ENCODE assay signal across 2 cellular contexts in the genomic region with DNA sequence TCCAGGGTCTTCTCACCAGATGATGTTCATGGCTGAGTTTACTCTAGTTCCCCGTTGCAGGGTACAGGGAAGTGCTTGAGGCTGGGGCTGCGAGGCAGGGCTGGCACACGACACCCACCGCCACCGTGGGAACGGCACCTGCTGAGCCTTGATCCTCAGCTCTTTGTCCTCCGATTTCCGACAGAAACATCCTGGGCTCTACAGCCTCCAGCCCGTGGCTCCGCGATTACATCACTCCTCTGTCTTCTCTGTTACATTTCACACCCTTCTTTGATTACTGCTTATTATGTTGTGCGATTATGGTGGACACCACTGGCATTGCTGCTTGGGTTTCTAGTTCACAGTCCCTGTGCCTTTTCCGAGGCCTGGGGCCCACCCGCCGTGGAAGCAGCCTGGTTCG.
TF ChIP-seq lines count a peak whose summit lies in the region.

No MANE protein-coding gene starts in this region.

TF ChIP-seq in HepG2, 621 proteins besides CTCF, POLR2A, EP300 and RAD21:
- no peak for TF ChIP-seq HMG20A (CRISPR knock-in tag; IDR thresholded peaks at IDR 0.05; ENCODE audit: borderline replicate concordance)
- TF ChIP-seq CEBPB (IDR thresholded peaks at IDR 0.05; ENCODE audit: borderline replicate concordance, low read depth, low read length), result 0 out of 2 replicates have a peak, but pooled peaks have one; percentile 5

TF ChIP-seq in GM12891, 5 proteins besides CTCF, POLR2A, EP300 and RAD21:
- no peak for TF ChIP-seq POU2F2 (IDR thresholded peaks at IDR 0.05; ENCODE audit: low read depth, low read length)
- no peak for TF ChIP-seq POLR2AphosphoS5 (IDR thresholded peaks at IDR 0.05; ENCODE audit: low read depth, low read length)
- TF ChIP-seq SPI1 (IDR thresholded peaks at IDR 0.05; ENCODE audit: low read depth, low read length), result no peak
- TF ChIP-seq TAF1 (IDR thresholded peaks at IDR 0.05; ENCODE audit: low read depth, low read length), result no peak
- no peak for TF ChIP-seq PAX5 (IDR thresholded peaks at IDR 0.05; ENCODE audit: insufficient read depth, low read length, severe bottlenecking)
